Comparison of ENCODE assay signal across 13 cellular contexts in genomic region chr6:142542704-142543233, GRCh38.
A peak's percentile ranks its signal among the peaks of the same experiment; 100 is the strongest.
DNase-seq lines count a peak whose midpoint lies in the region; ATAC-seq and TF ChIP-seq lines count a peak whose summit lies in the region.
"Had no signal": no experiment of that assay in that cellular context is flagged by ENCODE, and none has a peak within 500 bp of the region (broad histone marks: within the 10 kb centered on the region; RNA-seq: fewer than 3 reads in every experiment).

No MANE protein-coding gene starts in this region.

- no peaks in the 10 kb centered on the region for H3K9me3 ChIP-seq in CD4-positive, alpha-beta T cell (ENCODE audit: control insufficient read depth, low read length)
- H3K9me3 ChIP-seq: thyroid gland had no signal

- H3K4me3 ChIP-seq in foreskin fibroblast (ENCODE audit: low read depth in 1 of 2, low read length in 2 of 2): no peak overlapping the region
- H3K4me3 ChIP-seq: thyroid gland had no signal

- no peak overlapping the region for H3K4me3 Mint-ChIP-seq in CD4-positive, alpha-beta T cell
- H3K4me3 Mint-ChIP-seq: effector memory CD8-positive, alpha-beta T cell; IgD-negative memory B cell had no signal

- peak; percentile 87 for ATAC-seq in SK-N-SH treated with all-trans-retinoic acid at 6 μM for 48 hours
- peak; percentile 62 for ATAC-seq in sciatic nerve
- ATAC-seq in CD4-positive, alpha-beta T cell (ENCODE audit: poor library complexity): no peak
- no peak for ATAC-seq in HG02678 (IDR thresholded peaks at IDR 0.05; ENCODE audit: unreplicated experiment)
- no peak for ATAC-seq in GM18511 (IDR thresholded peaks at IDR 0.05; ENCODE audit: unreplicated experiment)
- ATAC-seq: effector memory CD8-positive, alpha-beta T cell had no signal

- CTCF ChIA-PET in CD4-positive, alpha-beta T cell (lab: Charles Lee): no interaction called here

- intact Hi-C loops in sciatic nerve (cut with DNase I): no loop called here
- intact Hi-C loops in CD4-positive, alpha-beta T cell (cut with DNase I, micrococcal nuclease): no loop called here

- H3K27me3 ChIP-seq in CD4-positive, alpha-beta T cell (ENCODE audit: control insufficient read depth, insufficient read depth, low read length): no peaks in the 10 kb centered on the region
- H3K27me3 ChIP-seq: thyroid gland had no signal

- H3K27ac ChIP-seq in CD4-positive, alpha-beta T cell (ENCODE audit: low read depth, low read length): no peak overlapping the region
- H3K27ac ChIP-seq: thyroid gland had no signal

- H3K9me3 Mint-ChIP-seq in CD4-positive, alpha-beta T cell: peaks cover 3% of the 10 kb centered on the region

- peaks cover 5% of the 10 kb centered on the region for H3K36me3 Mint-ChIP-seq in CD4-positive, alpha-beta T cell (ENCODE audit: low read depth)
- H3K36me3 Mint-ChIP-seq: IgD-negative memory B cell had no signal

- H3K27ac Mint-ChIP-seq in CD4-positive, alpha-beta T cell: no peak overlapping the region
- H3K27ac Mint-ChIP-seq: effector memory CD8-positive, alpha-beta T cell; IgD-negative memory B cell had no signal

- POLR2A ChIA-PET in CD4-positive, alpha-beta T cell (lab: Charles Lee): no interaction called here

- H3K27me3 Mint-ChIP-seq in CD4-positive, alpha-beta T cell: no peaks in the 10 kb centered on the region

- TF ChIP-seq CTCF in foreskin fibroblast (IDR thresholded peaks at IDR 0.05; ENCODE audit: low read depth, low read length): no peak
- no peak for TF ChIP-seq CTCF in CD4-positive, alpha-beta T cell (IDR thresholded peaks at IDR 0.05)

- peaks cover 23% of the 10 kb centered on the region for H3K4me1 Mint-ChIP-seq in CD4-positive, alpha-beta T cell (ENCODE audit: low read depth)
- H3K4me1 Mint-ChIP-seq: IgD-negative memory B cell had no signal

- DNase-seq in GM03348 (ENCODE audit: low spot score): peak; percentile 57
- peak; percentile 16 to 35 for DNase-seq in foreskin fibroblast
- DNase-seq in sciatic nerve (ENCODE audit: low spot score): peak; percentile 62
- no peak for DNase-seq in CD4-positive, alpha-beta T cell
- DNase-seq in OCI-M1 (lab: John Stamatoyannopoulos, UW): no peak
- DNase-seq: activated effector memory CD4-positive, alpha-beta T cell treated with Interleukin-2 at 50 U/mL for 16 hours; effector memory CD8-positive, alpha-beta T cell; midbrain; thyroid gland had no signal

TF ChIP-seq in SK-N-SH treated with all-trans-retinoic acid at 6 μM for 48 hours, 23 proteins besides CTCF, POLR2A, EP300 and RAD21:
- TF ChIP-seq ZNF8 (CRISPR knock-in tag; IDR thresholded peaks at IDR 0.05): no peak
- no peak for TF ChIP-seq BACH2 (CRISPR knock-in tag; IDR thresholded peaks at IDR 0.05; ENCODE audit: borderline replicate concordance)
- TF ChIP-seq OSR1 (CRISPR knock-in tag; IDR thresholded peaks at IDR 0.05): no peak
- TF ChIP-seq PATZ1 (CRISPR knock-in tag; IDR thresholded peaks at IDR 0.05; ENCODE audit: borderline replicate concordance): no peak
- TF ChIP-seq CSRNP3 (CRISPR knock-in tag; IDR thresholded peaks at IDR 0.05): no peak
- TF ChIP-seq ISL1 (CRISPR knock-in tag; IDR thresholded peaks at IDR 0.05): no peak
- no peak for TF ChIP-seq SNAI2 (CRISPR knock-in tag; IDR thresholded peaks at IDR 0.05)
- no peak for TF ChIP-seq ZNF565 (CRISPR knock-in tag; conservative IDR thresholded peaks at IDR 0.05; ENCODE audit: low read depth)
- no peak for TF ChIP-seq ZFP30 (CRISPR knock-in tag; IDR thresholded peaks at IDR 0.05)
- no peak for TF ChIP-seq ZC3H10 (CRISPR knock-in tag; IDR thresholded peaks at IDR 0.05)
- no peak for TF ChIP-seq PPARA (CRISPR knock-in tag; IDR thresholded peaks at IDR 0.05; ENCODE audit: borderline replicate concordance)
- TF ChIP-seq TOX (CRISPR knock-in tag; IDR thresholded peaks at IDR 0.05; ENCODE audit: borderline replicate concordance): no peak
- no peak for TF ChIP-seq TSHZ2 (CRISPR knock-in tag; IDR thresholded peaks at IDR 0.05)
- no peak for TF ChIP-seq ESRRG (CRISPR knock-in tag; IDR thresholded peaks at IDR 0.05)

Comparison
In these comparisons a context has a peak if more than half of its experiments do, and no peak if none do; other contexts are left out.
1. DNase-seq: peak in GM03348 (single experiment), foreskin fibroblast (2 of 2) and sciatic nerve (single experiment); none in CD4-positive, alpha-beta T cell (0 of 10) and OCI-M1 (single experiment).
2. ATAC-seq: peak in SK-N-SH treated with all-trans-retinoic acid at 6 μM for 48 hours (single experiment) and sciatic nerve (single experiment); none in CD4-positive, alpha-beta T cell (single experiment), HG02678 (single experiment) and GM18511 (single experiment).